Comparison of ENCODE assay signal across 9 cellular contexts in the genomic region with DNA sequence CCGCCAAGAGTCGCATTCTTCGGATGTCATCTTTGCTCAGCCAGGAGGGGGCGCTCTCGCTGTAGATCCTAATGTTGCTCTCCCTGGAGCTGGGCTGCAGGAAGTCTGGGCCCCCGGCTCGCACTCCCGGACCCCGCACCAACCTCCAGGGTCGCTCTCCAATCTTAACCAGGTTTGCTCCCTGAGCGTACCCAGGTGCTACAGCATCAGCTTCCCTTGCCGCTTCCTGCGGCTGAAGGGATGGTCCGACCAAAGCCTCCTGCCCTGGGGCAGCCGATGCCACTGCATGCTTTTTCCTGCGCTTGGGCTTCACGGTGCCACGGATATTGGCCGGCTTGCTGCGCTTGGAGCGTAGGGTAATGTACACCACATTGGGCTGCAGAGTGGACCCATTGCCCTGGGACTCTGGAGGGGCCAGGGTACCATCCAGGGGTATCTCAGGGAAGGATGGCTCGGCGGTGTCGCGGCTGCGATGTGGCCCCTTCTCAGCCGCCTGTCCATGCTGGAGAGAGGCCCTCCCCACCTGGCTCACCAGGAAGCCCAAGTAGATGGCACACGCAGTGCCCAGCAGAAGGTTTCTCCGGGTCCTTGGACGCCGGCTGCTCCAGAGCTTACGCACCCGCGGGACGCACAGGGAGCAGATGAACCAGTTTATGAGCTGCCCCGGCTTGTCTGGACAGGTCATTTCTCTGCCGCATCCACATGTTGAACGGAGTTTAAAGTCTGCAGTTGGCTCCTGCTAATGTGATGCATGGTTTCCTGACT. TPM values are rescaled to one million over a fixed set of nuclear protein-coding genes. Genes with fewer than 3 reads are reported as not detected.
DNase-seq lines count a peak whose midpoint lies in the region; ATAC-seq and TF ChIP-seq lines count a peak whose summit lies in the region.
"Had no signal": no experiment of that assay in that cellular context is flagged by ENCODE, and none has a peak within 500 bp of the region (broad histone marks: within the 10 kb centered on the region; RNA-seq: fewer than 3 reads in every experiment).

No MANE protein-coding gene starts in this region.

- no peak overlapping the region for H3K4me2 ChIP-seq in SU-DHL-6 (ENCODE audit: low read depth, low read length, poor library complexity, severe bottlenecking)

- intact Hi-C loops in posterior vena cava (cut with DNase I): loop anchor here in 1 of 2 donors (5.0 kb wide), 1 partner anchor 179 kb away; no protein-coding TSS in a partner anchor

- no peak overlapping the region for H3K9ac ChIP-seq in SU-DHL-6 (ENCODE audit: low read length)

- H3K79me2 ChIP-seq in SU-DHL-6 (ENCODE audit: insufficient read depth, low read length): no peaks in the 10 kb centered on the region

- no peaks in the 10 kb centered on the region for H3K9me2 ChIP-seq in SU-DHL-6 (replicated peaks; ENCODE audit: insufficient read depth, low read length)

- H3K27me3 ChIP-seq in SU-DHL-6 (ENCODE audit: low read length): no peaks in the 10 kb centered on the region

- TF ChIP-seq CTCF in SU-DHL-6 (IDR thresholded peaks at IDR 0.05; ENCODE audit: insufficient read depth, low read length, poor library complexity, severe bottlenecking): peak; percentile 17
- TF ChIP-seq CTCF in fibroblast of the aortic adventitia (IDR thresholded peaks at IDR 0.05; ENCODE audit: insufficient read depth, low read length): peak; percentile 56

- no peaks in the 10 kb centered on the region for H3F3A ChIP-seq in SU-DHL-6 (ENCODE audit: insufficient read depth)

- no peaks in the 10 kb centered on the region for H3K9me3 ChIP-seq in SU-DHL-6 (ENCODE audit: insufficient read depth, low read length)

- no peaks in the 10 kb centered on the region for H4K20me1 ChIP-seq in SU-DHL-6 (ENCODE audit: low read depth, low read length)

- peak; percentile 3 to 9 (median 4) for DNase-seq in stimulated activated CD4-positive, alpha-beta T cell treated with anti-CD3 and anti-CD28 coated beads, Interleukin-12 subunit alpha, Interleukin-12 subunit beta, amount 100 ng/mL, for 48 hours (ENCODE audit: low read depth in 2 of 3, low spot score in 1 of 3)
- no peak for DNase-seq in stimulated activated CD4-positive, alpha-beta T cell treated with anti-CD3 and anti-CD28 coated beads, Interleukin-4, amount 100 ng/mL, for 4 hours
- DNase-seq in fibroblast of the aortic adventitia (ENCODE audit: low read depth) (no peak), posterior vena cava (ENCODE audit: low spot score) (peak; percentile 91), NCI-H748 (lab: John Stamatoyannopoulos, UW; ENCODE audit: unreplicated experiment) (no peak), retina (no peak)

- H3K27ac ChIP-seq in SU-DHL-6 (ENCODE audit: low read depth, low read length): no peak overlapping the region

- H3K4me3 ChIP-seq in SU-DHL-6 (ENCODE audit: insufficient read depth, low read length, poor library complexity, severe bottlenecking) (no peak overlapping the region), fibroblast of the aortic adventitia (ENCODE audit: low read depth, low read length) (peak overlapping the region; percentile 73)

- no peaks in the 10 kb centered on the region for H3K36me3 ChIP-seq in SU-DHL-6 (ENCODE audit: low read length)

- H2AFZ ChIP-seq in SU-DHL-6 (ENCODE audit: low read depth, low read length, severe bottlenecking): no peak overlapping the region

- ATAC-seq in HG02571 (IDR thresholded peaks at IDR 0.05; ENCODE audit: unreplicated experiment): no peak

RNA-seq across cellular contexts. Expression of gene GASK1B, which starts 2.0 kb away (rescaled TPM):
- total RNA-seq in fibroblast of the aortic adventitia (ENCODE audit: low replicate concordance): 22.3 and 37.6 TPM in 2 replicates
- 10 to 100 TPM; 51.6 to 82.2 TPM for total RNA-seq in posterior vena cava
- total RNA-seq: activated naive CD4-positive, alpha-beta T cell treated with anti-CD3 and anti-CD28 coated beads, Interleukin-2, amount 50 U/mL, for 72 hours had no signal

RNA-seq across cellular contexts. Expression of gene TMEM144, which starts 39.4 kb away (rescaled TPM):
- total RNA-seq in fibroblast of the aortic adventitia (ENCODE audit: low replicate concordance) (5.6 and 8.3 TPM in 2 replicates), posterior vena cava (1 to 10 TPM; 5.1 to 8.0 TPM)

Comparison
In these comparisons a context has a peak if more than half of its experiments do, and no peak if none do; other contexts are left out.
1. DNase-seq: peak in stimulated activated CD4-positive, alpha-beta T cell treated with anti-CD3 and anti-CD28 coated beads, Interleukin-12 subunit alpha, Interleukin-12 subunit beta, amount 100 ng/mL, for 48 hours (3 of 3) and posterior vena cava (single experiment); none in stimulated activated CD4-positive, alpha-beta T cell treated with anti-CD3 and anti-CD28 coated beads, Interleukin-4, amount 100 ng/mL, for 4 hours (0 of 2), fibroblast of the aortic adventitia (single experiment), NCI-H748 (single experiment) and retina (single experiment).